Comparison of ENCODE assay signal across 35 cellular contexts in genomic region chr3:46712191-46713047, GRCh38. TPM values are rescaled to one million over a fixed set of nuclear protein-coding genes. Genes with fewer than 3 reads are reported as not detected.
DNase-seq lines count a peak whose midpoint lies in the region; ATAC-seq and TF ChIP-seq lines count a peak whose summit lies in the region.
"Had no signal": no experiment of that assay in that cellular context is flagged by ENCODE, and none has a peak within 500 bp of the region (broad histone marks: within the 10 kb centered on the region; RNA-seq: fewer than 3 reads in every experiment).

No MANE protein-coding gene starts in this region.

- H3K9me3 Mint-ChIP-seq in activated T-helper 17 cell treated with anti-CD3 and anti-CD28 coated beads, Interleukin-2, amount 50 U/mL, for 72 hours: no peaks in the 10 kb centered on the region
- H3K9me3 Mint-ChIP-seq: activated naive CD4-positive, alpha-beta T cell treated with anti-CD3 and anti-CD28 coated beads, Interleukin-2, amount 50 U/mL, for 24 hours; activated T-helper 1 cell treated with anti-CD3 and anti-CD28 coated beads, Interleukin-12 subunit alpha, Interleukin-12 subunit beta, Interleukin-2, Interleukin-4 antibody, amounts not matched to agents 30 ng/mL and 10 ng/mL and 1 ng/mL, durations not matched to agents 14 hours and 24 hours and 36 hours; effector memory CD8-positive, alpha-beta T cell; mesothelial cell of epicardium; naive thymus-derived CD8-positive, alpha-beta T cell; T-cell; type B pancreatic cell had no signal

- peaks cover 7% of the 10 kb centered on the region for H3K4me1 Mint-ChIP-seq in activated T-helper 17 cell treated with anti-CD3 and anti-CD28 coated beads, Interleukin-2, amount 50 U/mL, for 72 hours
- H3K4me1 Mint-ChIP-seq: activated naive CD4-positive, alpha-beta T cell treated with anti-CD3 and anti-CD28 coated beads, Interleukin-2, amount 50 U/mL, for 24 hours; mesothelial cell of epicardium; T-cell had no signal

- H3K27me3 ChIP-seq in osteoblast (ENCODE audit: insufficient read depth, low read length) (no peaks in the 10 kb centered on the region), aorta (ENCODE audit: control insufficient read depth in 1 of 2, insufficient read depth in 2 of 2, low read length in 1 of 2) (no peaks in the 10 kb centered on the region), WERI-Rb-1 (ENCODE audit: insufficient read depth, low read depth, severe bottlenecking) (no peaks in the 10 kb centered on the region)
- H3K27me3 ChIP-seq: cardiac muscle cell, SJSA1 had no signal

- H4K20me1 ChIP-seq in osteoblast (ENCODE audit: insufficient read depth, low read length): no peaks in the 10 kb centered on the region

- H3K9me3 ChIP-seq in osteoblast (ENCODE audit: low read depth, low read length) (no peaks in the 10 kb centered on the region), aorta (ENCODE audit: control insufficient read depth, low read length) (no peaks in the 10 kb centered on the region), WERI-Rb-1 (ENCODE audit: severe bottlenecking) (no peaks in the 10 kb centered on the region)
- H3K9me3 ChIP-seq: left ventricle myocardium inferior, SJSA1 had no signal

- TF ChIP-seq CTCF in osteoblast (IDR thresholded peaks at IDR 0.05; ENCODE audit: extremely low read depth, low read depth, low read length) (no peak), WERI-Rb-1 (IDR thresholded peaks at IDR 0.05; ENCODE audit: low read depth, low read length) (no peak)

- peak; percentile 68 for DNase-seq in cardiac septum (ENCODE audit: low spot score)
- DNase-seq in left cardiac atrium: no peak
- peak; percentile 83 for DNase-seq in osteoblast (ENCODE audit: insufficient read length, low spot score, missing footprints)
- peak; percentile 17 to 50 for DNase-seq in aorta
- DNase-seq in hypothalamus (lab: John Stamatoyannopoulos, UW): no peak
- DNase-seq in WERI-Rb-1: no peak
- DNase-seq: anterior cingulate cortex; Calu3; cortex of kidney; DMS79 treated with DMSO at 0.1 percent for 48 hours; effector memory CD8-positive, alpha-beta T cell; foreskin fibroblast; HCEC 1CT; KBM-7; left ventricle myocardium inferior; naive thymus-derived CD8-positive, alpha-beta T cell; NCI-H1105; NCI-H187 treated with DMSO at 0.1 percent for 48 hours; NCI-H526; stimulated activated CD4-positive, alpha-beta T cell treated with anti-CD3 and anti-CD28 coated beads, Interleukin-1b, Interleukin-23, amount 100 ng/mL, for 48 hours; stimulated activated CD8-positive, alpha-beta memory T cell treated with anti-CD3 and anti-CD28 coated beads, Interleukin-4, amount 100 ng/mL, for 48 hours; T-cell had no signal

- no peaks in the 10 kb centered on the region for H3K79me2 ChIP-seq in osteoblast (ENCODE audit: insufficient read depth, low read length)

- no peak overlapping the region for H3K4me3 Mint-ChIP-seq in activated T-helper 17 cell treated with anti-CD3 and anti-CD28 coated beads, Interleukin-2, amount 50 U/mL, for 72 hours
- H3K4me3 Mint-ChIP-seq: activated naive CD4-positive, alpha-beta T cell treated with anti-CD3 and anti-CD28 coated beads, Interleukin-2, amount 50 U/mL, for 24 hours; activated T-helper 1 cell treated with anti-CD3 and anti-CD28 coated beads, Interleukin-12 subunit alpha, Interleukin-12 subunit beta, Interleukin-2, Interleukin-4 antibody, amounts not matched to agents 30 ng/mL and 10 ng/mL and 1 ng/mL, durations not matched to agents 14 hours and 24 hours and 36 hours; effector memory CD8-positive, alpha-beta T cell; mesothelial cell of epicardium; naive thymus-derived CD8-positive, alpha-beta T cell; T-cell; type B pancreatic cell had no signal

- intact Hi-C loops in cardiac septum (cut with DNase I): no loop called here
- intact Hi-C loops in left cardiac atrium (cut with DNase I): no loop called here
- intact Hi-C loops in aorta (cut with DNase I): no loop called here

- no peak overlapping the region for H2AFZ ChIP-seq in osteoblast (ENCODE audit: low read length)

- ATAC-seq in left cardiac atrium: no peak
- no peak for ATAC-seq in activated T-helper 17 cell treated with anti-CD3 and anti-CD28 coated beads, Interleukin-2, amount 50 U/mL, for 72 hours (replicated peaks)
- no peak for ATAC-seq in aorta (ENCODE audit: low FRiP score)
- no peak for ATAC-seq in esophagus mucosa
- ATAC-seq: effector memory CD8-positive, alpha-beta T cell; naive thymus-derived CD8-positive, alpha-beta T cell; Panc1; T-cell had no signal

- H3K36me3 Mint-ChIP-seq in activated T-helper 17 cell treated with anti-CD3 and anti-CD28 coated beads, Interleukin-2, amount 50 U/mL, for 72 hours (ENCODE audit: low read depth): no peaks in the 10 kb centered on the region
- H3K36me3 Mint-ChIP-seq: activated naive CD4-positive, alpha-beta T cell treated with anti-CD3 and anti-CD28 coated beads, Interleukin-2, amount 50 U/mL, for 24 hours; mesothelial cell of epicardium; type B pancreatic cell had no signal

- H3K27ac Mint-ChIP-seq in activated T-helper 17 cell treated with anti-CD3 and anti-CD28 coated beads, Interleukin-2, amount 50 U/mL, for 72 hours: peak overlapping the region; percentile 79
- H3K27ac Mint-ChIP-seq: activated naive CD4-positive, alpha-beta T cell treated with anti-CD3 and anti-CD28 coated beads, Interleukin-2, amount 50 U/mL, for 24 hours; activated T-helper 1 cell treated with anti-CD3 and anti-CD28 coated beads, Interleukin-12 subunit alpha, Interleukin-12 subunit beta, Interleukin-2, Interleukin-4 antibody, amounts not matched to agents 30 ng/mL and 10 ng/mL and 1 ng/mL, durations not matched to agents 14 hours and 24 hours and 36 hours; effector memory CD8-positive, alpha-beta T cell; mesothelial cell of epicardium; T-cell; type B pancreatic cell had no signal

- H3K27ac ChIP-seq in osteoblast (ENCODE audit: low read depth, low read length) (no peak overlapping the region), aorta (ENCODE audit: low read depth in 1 of 2, low read length in 2 of 2) (no peak overlapping the region), WERI-Rb-1 (no peak overlapping the region)
- H3K27ac ChIP-seq: cardiac muscle cell, left ventricle myocardium inferior, SJSA1 had no signal

- H3K4me2 ChIP-seq in osteoblast (ENCODE audit: insufficient read depth, low read length): no peak overlapping the region
- H3K4me2 ChIP-seq: smooth muscle cell had no signal

- H3K4me3 ChIP-seq in osteoblast (ENCODE audit: insufficient read depth, low read length) (no peak overlapping the region), aorta (ENCODE audit: low read length in 2 of 2) (no peak overlapping the region), WERI-Rb-1 (ENCODE audit: low read depth, low read length) (no peak overlapping the region)
- H3K4me3 ChIP-seq: cardiac muscle cell, left ventricle myocardium inferior, SJSA1, smooth muscle cell had no signal

- no peaks in the 10 kb centered on the region for H3K36me3 ChIP-seq in osteoblast (ENCODE audit: insufficient read depth, low read length)
- no peaks in the 10 kb centered on the region for H3K36me3 ChIP-seq in aorta (ENCODE audit: control insufficient read depth in 1 of 2, insufficient read depth in 2 of 2, low read length in 1 of 2)
- H3K36me3 ChIP-seq in WERI-Rb-1: no peaks in the 10 kb centered on the region
- H3K36me3 ChIP-seq: cardiac muscle cell, left ventricle myocardium inferior, SJSA1 had no signal

- H3K4me1 ChIP-seq in osteoblast (ENCODE audit: insufficient read depth, low read length): no peaks in the 10 kb centered on the region
- H3K4me1 ChIP-seq in aorta (ENCODE audit: control insufficient read depth in 1 of 2, insufficient read depth in 2 of 2, low read length in 2 of 2): no peaks in the 10 kb centered on the region
- H3K4me1 ChIP-seq: SJSA1 had no signal

- WGBS in aorta, 2 donors: 90 to 91% methylated on average over 13 of the region's 13 CpGs

- H3K27me3 Mint-ChIP-seq in activated T-helper 17 cell treated with anti-CD3 and anti-CD28 coated beads, Interleukin-2, amount 50 U/mL, for 72 hours: no peaks in the 10 kb centered on the region
- H3K27me3 Mint-ChIP-seq: activated naive CD4-positive, alpha-beta T cell treated with anti-CD3 and anti-CD28 coated beads, Interleukin-2, amount 50 U/mL, for 24 hours; naive thymus-derived CD8-positive, alpha-beta T cell had no signal

RNA-seq across cellular contexts. Expression of gene PRSS50, which starts 5.2 kb away (rescaled TPM):
- total RNA-seq in cardiac septum: 0.78 TPM
- not detected for total RNA-seq in left cardiac atrium
- under 1 TPM in 1 of 2 donors, not detected in 1; 0.11 TPM for total RNA-seq in activated T-helper 17 cell treated with anti-CD3 and anti-CD28 coated beads, Interleukin-2, amount 50 U/mL, for 72 hours
- not detected in 2 replicates for total RNA-seq in osteoblast
- not detected for total RNA-seq in aorta
- under 1 TPM in 1 of 2 donors, not detected in 1; 0.31 TPM for polyA plus RNA-seq in aorta
- not detected for total RNA-seq in esophagus mucosa
- total RNA-seq: activated T-helper 1 cell treated with anti-CD3 and anti-CD28 coated beads, Interleukin-12 subunit alpha, Interleukin-12 subunit beta, Interleukin-2, Interleukin-4 antibody, amounts not matched to agents 30 ng/mL and 10 ng/mL and 1 ng/mL, durations not matched to agents 14 hours and 24 hours and 36 hours; Calu3; HT1080; MCF 10A; naive thymus-derived CD8-positive, alpha-beta T cell; renal cortical epithelial cell; SJSA1; T-cell had no signal

RNA-seq across cellular contexts. Expression of gene TMIE, which starts 11.2 kb away (rescaled TPM):
- 0.51 TPM for total RNA-seq in cardiac septum
- total RNA-seq in left cardiac atrium: under 1 TPM; 0.44 to 0.91 TPM
- under 1 TPM; 0.15 to 0.53 TPM for total RNA-seq in activated T-helper 17 cell treated with anti-CD3 and anti-CD28 coated beads, Interleukin-2, amount 50 U/mL, for 72 hours
- under 0.01 TPM in 2 replicates for total RNA-seq in osteoblast
- under 1 TPM; 0.55 to 0.99 TPM for total RNA-seq in aorta
- polyA plus RNA-seq in aorta: under 1 TPM; 0.75 to 1.00 TPM
- 1.6 TPM for total RNA-seq in esophagus mucosa
- total RNA-seq: activated T-helper 1 cell treated with anti-CD3 and anti-CD28 coated beads, Interleukin-12 subunit alpha, Interleukin-12 subunit beta, Interleukin-2, Interleukin-4 antibody, amounts not matched to agents 30 ng/mL and 10 ng/mL and 1 ng/mL, durations not matched to agents 14 hours and 24 hours and 36 hours; HT1080; SJSA1 had no signal

RNA-seq across cellular contexts. Expression of gene ALS2CL, which starts 18.9 kb away (rescaled TPM):
- total RNA-seq in cardiac septum (32.5 TPM), left cardiac atrium (10 to 100 TPM; 17.3 to 23.8 TPM), osteoblast (1.1 and 1.8 TPM in 2 replicates), aorta (10 to 100 TPM; 21.0 to 28.7 TPM), esophagus mucosa (55.7 TPM)
- 1 to 10 TPM in 1 of 2 donors, under 1 TPM in 1; 0.69 to 5.2 TPM for total RNA-seq in activated T-helper 17 cell treated with anti-CD3 and anti-CD28 coated beads, Interleukin-2, amount 50 U/mL, for 72 hours
- 10 to 100 TPM in 1 of 2 donors, 1 to 10 TPM in 1; 3.8 to 40.7 TPM for polyA plus RNA-seq in aorta

Comparison
In these comparisons a context has a peak if more than half of its experiments do, and no peak if none do; other contexts are left out.
1. DNase-seq: peak in cardiac septum (single experiment), osteoblast (single experiment) and aorta (2 of 2); none in left cardiac atrium (single experiment), hypothalamus (0 of 51) and WERI-Rb-1 (single experiment).